8 cellular contexts compared by ENCODE assay signal in genomic region chr7:144835668-144836544, GRCh38. TPM values are rescaled to one million over a fixed set of nuclear protein-coding genes. Genes with fewer than 3 reads are reported as not detected.
A peak's percentile ranks its signal among the peaks of the same experiment; 100 is the strongest.
DNase-seq lines count a peak whose midpoint lies in the region; FAIRE-seq and TF ChIP-seq lines count a peak whose summit lies in the region.

TSS of gene TPK1 (minus strand) at chr7:144836053. CDS start at chr7:144835602, 451 bp downstream.

- H2AFZ ChIP-seq in MM.1S (ENCODE audit: low read length) (peak within 1 kb of the TSS; percentile 79), neuronal stem cell (ENCODE audit: low read length) (peak within 1 kb of the TSS; percentile 94)

- DNase-seq in GF-D8 (lab: John Stamatoyannopoulos, UW) (peak; percentile 93), HAP-1 (ENCODE audit: low spot score in 2 of 2) (peak; percentile 87 to 91), MM.1S (peak; percentile 98), SK-N-DZ (ENCODE audit: low spot score) (peak; percentile 88), frontal cortex (ENCODE audit: low spot score in 2 of 2) (peak; percentile 87 to 89), neuronal stem cell (ENCODE audit: low spot score) (peak; percentile 86)
- peak; percentile 90 for DNase-seq in activated naive CD4-positive, alpha-beta T cell treated with anti-CD3 and anti-CD28 coated beads for 36 hours

- in situ Hi-C loops in HAP-1 (cut with MboI; ENCODE audit: low sequenced_read_pairs), result no loop called here

- peak within 1 kb of the TSS; percentile 99 for H3K27ac Mint-ChIP-seq in activated naive CD4-positive, alpha-beta T cell treated with anti-CD3 and anti-CD28 coated beads for 36 hours

- no peaks in the 10 kb centered on the region for H3K9me3 ChIP-seq in HAP-1
- H3K9me3 ChIP-seq in MM.1S (replicated peaks; ENCODE audit: insufficient read depth, low read length), result no peaks in the 10 kb centered on the region
- peaks cover 0 to 3% of the 10 kb centered on the region in 2 donors for H3K9me3 ChIP-seq in neuronal stem cell (replicated peaks in 1 of 2; ENCODE audit: control insufficient read depth in 2 of 2, insufficient read depth in 1 of 2, low read depth in 1 of 2, low read length in 2 of 2)
- H3K9me3 ChIP-seq in subcutaneous abdominal adipose tissue (ENCODE audit: control insufficient read depth in 5 of 5, low read length in 5 of 5), result peaks cover 0 to 18% (median 3%) of the 10 kb centered on the region in 5 donors

- H3K4me1 Mint-ChIP-seq in activated naive CD4-positive, alpha-beta T cell treated with anti-CD3 and anti-CD28 coated beads for 36 hours (ENCODE audit: low read depth), result peaks cover 39% of the 10 kb centered on the region

- no peaks in the 10 kb centered on the region for H3K4me1 ChIP-seq in HAP-1
- H3K4me1 ChIP-seq in MM.1S (ENCODE audit: low read length), result peaks cover 6% of the 10 kb centered on the region; the same call in 1 of the 2 replicates
- H3K4me1 ChIP-seq in neuronal stem cell (ENCODE audit: control insufficient read depth in 2 of 2, insufficient read depth in 1 of 2, low read depth in 1 of 2, low read length in 2 of 2), result peaks cover 0 to 2% of the 10 kb centered on the region in 2 donors
- H3K4me1 ChIP-seq in subcutaneous abdominal adipose tissue (ENCODE audit: control insufficient read depth in 5 of 5, insufficient read depth in 5 of 5, low read length in 5 of 5), result peaks cover 0 to 15% (median 8%) of the 10 kb centered on the region in 5 donors

- no peak within 1 kb of the TSS for H3K14ac ChIP-seq in neuronal stem cell (ENCODE audit: low read length)

- H3K18ac ChIP-seq in neuronal stem cell (ENCODE audit: low read length), result peak within 1 kb of the TSS; percentile 94

- no peaks in the 10 kb centered on the region for H4K20me1 ChIP-seq in MM.1S (ENCODE audit: insufficient read depth, low read length)

- H3K4me3 ChIP-seq in HAP-1 (peak within 1 kb of the TSS; percentile 52), MM.1S (ENCODE audit: low read length) (peak within 1 kb of the TSS; percentile 81), neuronal stem cell (ENCODE audit: low read length in 2 of 2) (peak within 1 kb of the TSS; percentile 65 to 84), subcutaneous abdominal adipose tissue (ENCODE audit: low read depth in 1 of 5, low read length in 5 of 5) (peak within 1 kb of the TSS; percentile 82 to 99 (median 86))

- no peaks in the 10 kb centered on the region for H3K9me2 ChIP-seq in MM.1S (replicated peaks; ENCODE audit: insufficient read depth, low read length)

- no CpG with 5 or more reads among the region's 81 CpGs for WGBS in neuronal stem cell (ENCODE audit: extremely low coverage in 2 of 2, insufficient read length in 2 of 2, insufficient replicate concordance in 1 of 2), 2 donors

- TF ChIP-seq CTCF in MM.1S (IDR thresholded peaks at IDR 0.05; ENCODE audit: low read length), result no peak

- CTCF ChIA-PET in activated naive CD4-positive, alpha-beta T cell treated with anti-CD3 and anti-CD28 coated beads for 36 hours (lab: Charles Lee), result interaction anchor here (0.5 to 3.0 kb wide), 11 partner anchors 9 to 121 kb away, joined by 3 to 30 read pairs (median 4); no protein-coding TSS in a partner anchor

- peak within 1 kb of the TSS; percentile 92 for H3K4me3 Mint-ChIP-seq in activated naive CD4-positive, alpha-beta T cell treated with anti-CD3 and anti-CD28 coated beads for 36 hours

- H3K9ac ChIP-seq in MM.1S (ENCODE audit: low read length) (peak within 1 kb of the TSS; percentile 54), neuronal stem cell (ENCODE audit: low read depth, low read length, poor library complexity) (peak within 1 kb of the TSS; percentile 60), subcutaneous abdominal adipose tissue (ENCODE audit: low read length in 5 of 5) (peak within 1 kb of the TSS; percentile 69 to 92 (median 89))

- H2BK5ac ChIP-seq in neuronal stem cell (ENCODE audit: low read length), result no peak within 1 kb of the TSS

- peaks cover 5% of the 10 kb centered on the region for H3K9me3 Mint-ChIP-seq in activated naive CD4-positive, alpha-beta T cell treated with anti-CD3 and anti-CD28 coated beads for 36 hours

- peak within 1 kb of the TSS; percentile 96 for H4K8ac ChIP-seq in neuronal stem cell (ENCODE audit: low read depth, low read length)

- no peak within 1 kb of the TSS for H2AK5ac ChIP-seq in neuronal stem cell (ENCODE audit: low read depth, low read length)

- peak within 1 kb of the TSS; percentile 84 for H2BK12ac ChIP-seq in neuronal stem cell (ENCODE audit: low read length)

- intact Hi-C loops in activated naive CD4-positive, alpha-beta T cell treated with anti-CD3 and anti-CD28 coated beads for 36 hours (cut with micrococcal nuclease), result loop anchor here (1.0 to 10.0 kb wide), 7 partner anchors 15 to 1571 kb away; partner anchors contain the start of gene GSTK1

- H3K4ac ChIP-seq in neuronal stem cell (ENCODE audit: low read length), result no peak within 1 kb of the TSS

- no peaks in the 10 kb centered on the region for H3K36me3 ChIP-seq in HAP-1 (replicated peaks)
- H3K36me3 ChIP-seq in MM.1S (replicated peaks; ENCODE audit: insufficient read depth, low read length), result no peaks in the 10 kb centered on the region
- H3K36me3 ChIP-seq in neuronal stem cell (replicated peaks in 1 of 2; ENCODE audit: control insufficient read depth in 2 of 2, insufficient read depth in 2 of 2, low read length in 2 of 2), result no peaks in the 10 kb centered on the region
- H3K36me3 ChIP-seq in subcutaneous abdominal adipose tissue (ENCODE audit: control insufficient read depth in 5 of 5, insufficient read depth in 5 of 5, low read length in 5 of 5), result no peaks in the 10 kb centered on the region

- H3K4me2 ChIP-seq in MM.1S (ENCODE audit: low read depth, low read length) (peak within 1 kb of the TSS; percentile 87), neuronal stem cell (ENCODE audit: insufficient read depth, low read length, poor library complexity, severe bottlenecking) (peak within 1 kb of the TSS; percentile 75)

- no peak for FAIRE-seq in frontal cortex (lab: Jason Lieb, UNC)

- H3K79me2 ChIP-seq in MM.1S (ENCODE audit: low read length), result no peaks in the 10 kb centered on the region

- no peaks in the 10 kb centered on the region for H3K79me1 ChIP-seq in neuronal stem cell (ENCODE audit: low read depth, low read length)

- H3F3A ChIP-seq in MM.1S (ENCODE audit: insufficient read depth, low read length), result peaks cover 7% of the 10 kb centered on the region

- H4K91ac ChIP-seq in neuronal stem cell (ENCODE audit: low read depth, low read length, poor library complexity), result no peak within 1 kb of the TSS

- H3K27me3 ChIP-seq in HAP-1 (ENCODE audit: low read depth) (no peaks in the 10 kb centered on the region), MM.1S (replicated peaks; ENCODE audit: insufficient read depth, low read length) (no peaks in the 10 kb centered on the region), neuronal stem cell (ENCODE audit: control insufficient read depth in 3 of 3, insufficient read depth in 3 of 3, low read depth in 1 of 3, low read length in 3 of 3) (no peaks in the 10 kb centered on the region), subcutaneous abdominal adipose tissue (ENCODE audit: control insufficient read depth in 5 of 5, insufficient read depth in 4 of 5, low read length in 5 of 5) (no peaks in the 10 kb centered on the region)

- H3K27me3 Mint-ChIP-seq in activated naive CD4-positive, alpha-beta T cell treated with anti-CD3 and anti-CD28 coated beads for 36 hours (ENCODE audit: low read depth), result no peaks in the 10 kb centered on the region

- peak within 1 kb of the TSS; percentile 20; the same call in 1 of the 2 replicates for H3K27ac ChIP-seq in MM.1S (ENCODE audit: low read length)
- H3K27ac ChIP-seq in neuronal stem cell (replicated peaks; ENCODE audit: low read length), result peak within 1 kb of the TSS; percentile 77
- peak within 1 kb of the TSS; percentile 88 for H3K27ac ChIP-seq in subcutaneous abdominal adipose tissue (ENCODE audit: low read depth, low read length)

- peak within 1 kb of the TSS; percentile 6 for H2BK15ac ChIP-seq in neuronal stem cell (ENCODE audit: low read length)

- peaks cover 17% of the 10 kb centered on the region for H3K36me3 Mint-ChIP-seq in activated naive CD4-positive, alpha-beta T cell treated with anti-CD3 and anti-CD28 coated beads for 36 hours (ENCODE audit: low read depth)

- H2BK120ac ChIP-seq in neuronal stem cell (ENCODE audit: low read depth, low read length), result no peak within 1 kb of the TSS

- peak within 1 kb of the TSS; percentile 80 for H3K23ac ChIP-seq in neuronal stem cell (ENCODE audit: low read depth, low read length, poor library complexity)

RNA-seq across cellular contexts. Expression of gene TPK1, which starts in this region (rescaled TPM):
- 1.5 and 1.6 TPM in 2 replicates for polyA plus RNA-seq in SK-N-DZ (2014; cell fraction: cytosol; rRNA removed)
- polyA plus RNA-seq in SK-N-DZ (2014; cell fraction: nucleus; rRNA removed), result 0.46 and 0.61 TPM in 2 replicates
- total RNA-seq in activated naive CD4-positive, alpha-beta T cell treated with anti-CD3 and anti-CD28 coated beads for 36 hours, result 10 to 100 TPM; 26.4 to 28.6 TPM
- 7.3 TPM for total RNA-seq in frontal cortex
- 3.8 TPM for polyA plus RNA-seq in neuronal stem cell (2013, experiment 1 of 2)
- polyA plus RNA-seq in neuronal stem cell (2013, experiment 2 of 2), result 4.3 TPM

Comparison
In these comparisons a context has a peak if more than half of its experiments do, and no peak if none do; other contexts are left out.
1. Peak in every context shown above with its lines: DNase-seq, H3K4me3 ChIP-seq and H3K27ac ChIP-seq.
2. H3K27ac ChIP-seq: peak in every context shown above with its lines; median percentile 88 in subcutaneous abdominal adipose tissue; 77 in neuronal stem cell; 20 in MM.1S.